Comparison of ENCODE assay signal across 8 cellular contexts in the genomic region with DNA sequence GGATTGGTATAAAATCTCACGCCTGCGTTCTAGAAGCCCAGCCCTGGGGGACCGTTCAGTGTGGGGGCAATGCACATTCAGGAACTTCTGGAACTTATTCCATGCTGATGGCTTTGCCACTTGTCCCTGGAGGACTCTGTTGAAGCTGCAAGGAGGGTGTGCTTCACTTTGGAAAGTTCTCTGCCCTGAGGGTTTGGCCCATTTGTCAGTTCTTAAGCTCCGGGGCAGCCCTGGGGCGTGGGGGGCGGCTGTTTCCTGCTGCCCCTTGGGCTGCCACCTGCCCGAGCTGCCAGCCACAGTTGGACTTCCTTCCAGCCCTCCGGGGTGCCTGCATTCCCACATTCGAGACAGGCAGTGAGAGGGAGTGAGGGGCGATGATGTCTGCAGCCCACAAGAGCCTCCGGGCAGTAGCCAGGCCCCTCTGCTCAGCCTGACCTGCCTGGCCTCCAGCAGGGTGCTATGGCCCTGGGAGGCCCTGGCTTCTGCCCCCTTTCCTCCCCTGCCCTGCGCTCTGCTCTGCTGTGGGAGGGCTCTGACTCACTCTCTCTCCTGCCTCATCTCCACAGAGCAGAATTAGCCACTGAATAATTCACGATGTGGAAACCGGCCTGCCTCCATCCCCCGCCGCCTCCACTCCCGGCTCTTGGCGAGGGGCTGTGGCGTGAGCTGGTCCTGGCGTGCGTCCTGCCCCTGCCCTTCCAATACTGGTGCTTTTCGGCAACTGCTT. TPM values are rescaled to one million over a fixed set of nuclear protein-coding genes. Genes with fewer than 3 reads are reported as not detected.
A peak's percentile ranks its signal among the peaks of the same experiment; 100 is the strongest.
DNase-seq lines count a peak whose midpoint lies in the region; ATAC-seq and TF ChIP-seq lines count a peak whose summit lies in the region.

No MANE protein-coding gene starts in this region.

- no peaks in the 10 kb centered on the region for H3K27me3 ChIP-seq in duodenal mucosa (ENCODE audit: control insufficient read depth in 1 of 2, insufficient read depth in 2 of 2, low read length in 2 of 2)

- H3K4me1 Mint-ChIP-seq in mesothelial cell of epicardium = peaks cover 39% of the 10 kb centered on the region

- no peak for TF ChIP-seq CTCF in VCaP (conservative IDR thresholded peaks at IDR 0.05)
- TF ChIP-seq CTCF in mesothelial cell of epicardium (IDR thresholded peaks at IDR 0.05; ENCODE audit: unreplicated experiment) = no peak

- no peaks in the 10 kb centered on the region for H3K9me3 ChIP-seq in duodenal mucosa (ENCODE audit: control insufficient read depth in 1 of 2, low read length in 2 of 2)

- H3K9ac ChIP-seq in duodenal mucosa (ENCODE audit: low read depth in 1 of 2, low read length in 2 of 2) = peak overlapping the region; percentile 81 to 93

- peaks cover 35 to 62% of the 10 kb centered on the region in 2 donors for H3K4me1 ChIP-seq in duodenal mucosa (ENCODE audit: control insufficient read depth in 1 of 2, insufficient read depth in 2 of 2, low read length in 2 of 2)

- H3K36me3 Mint-ChIP-seq in mesothelial cell of epicardium = no peaks in the 10 kb centered on the region

- H3K4me3 ChIP-seq in duodenal mucosa (ENCODE audit: low read depth in 1 of 2, low read length in 2 of 2) = peak overlapping the region; percentile 85 to 89

- no peaks in the 10 kb centered on the region for H3K36me3 ChIP-seq in duodenal mucosa (ENCODE audit: control insufficient read depth in 1 of 2, insufficient read depth in 2 of 2, low read length in 2 of 2)

- no peaks in the 10 kb centered on the region for H3K27me3 Mint-ChIP-seq in mesothelial cell of epicardium (ENCODE audit: low read depth)

- H3K27ac ChIP-seq in VCaP (peak overlapping the region; percentile 82), duodenal mucosa (ENCODE audit: low read depth, low read length) (peak overlapping the region; percentile 65)

- ATAC-seq in stimulated activated naive CD8-positive, alpha-beta T cell treated with anti-CD3 and anti-CD28 coated beads, Interleukin-15, Interleukin-2, amounts not matched to agents 100 U/mL and 50 U/mL, for 24 hours = peak; percentile 76
- ATAC-seq in GM21447 (IDR thresholded peaks at IDR 0.05; ENCODE audit: unreplicated experiment) = no peak
- no peak for ATAC-seq in HG02588 (IDR thresholded peaks at IDR 0.05; ENCODE audit: unreplicated experiment)

- peak overlapping the region; percentile 96 for H3K4me3 Mint-ChIP-seq in mesothelial cell of epicardium

- no peaks in the 10 kb centered on the region for H3K9me3 Mint-ChIP-seq in mesothelial cell of epicardium

- peak overlapping the region; percentile 98 for H3K27ac Mint-ChIP-seq in mesothelial cell of epicardium

- peak; percentile 89 for DNase-seq in A172 (ENCODE audit: low spot score)
- peak; percentile 85 for DNase-seq in H4 (ENCODE audit: low spot score)
- no peak for DNase-seq in mesothelial cell of epicardium (ENCODE audit: low spot score in 2 of 2, unreplicated experiment in 2 of 2)
- peak; percentile 65 for DNase-seq in stimulated activated naive CD8-positive, alpha-beta T cell treated with anti-CD3 and anti-CD28 coated beads, Interleukin-15, Interleukin-2, amounts not matched to agents 100 U/mL and 50 U/mL, for 24 hours

RNA-seq across cellular contexts. Expression of gene TTYH3, which starts 1.9 kb away (rescaled TPM):
- total RNA-seq in A172 (2014; rRNA removed; shearing (Covaris generic)) = 34.3 and 42.4 TPM in 2 replicates
- 25.2 and 25.3 TPM in 2 replicates for total RNA-seq in H4 (2014; rRNA removed; shearing (Covaris generic))
- 282 to 296 TPM (median 282 TPM) in 3 replicates for total RNA-seq in mesothelial cell of epicardium

RNA-seq across cellular contexts. Expression of gene AMZ1, which starts 54.3 kb away (rescaled TPM):
- total RNA-seq in A172 (2014; rRNA removed; shearing (Covaris generic)) = 0.07 and 0.28 TPM in 2 replicates
- total RNA-seq in H4 (2014; rRNA removed; shearing (Covaris generic)) = not detected in 2 replicates
- total RNA-seq in mesothelial cell of epicardium = 0.05 to 0.49 TPM (median 0.13 TPM) in 3 replicates

Comparison
In these comparisons a context has a peak if more than half of its experiments do, and no peak if none do; other contexts are left out.
1. DNase-seq: peak in A172 (single experiment), H4 (single experiment) and stimulated activated naive CD8-positive, alpha-beta T cell treated with anti-CD3 and anti-CD28 coated beads, Interleukin-15, Interleukin-2, amounts not matched to agents 100 U/mL and 50 U/mL, for 24 hours (single experiment); none in mesothelial cell of epicardium (0 of 2).